ENCODE assay signal across 19 cellular contexts in genomic region chr2:32652555-32653209, GRCh38.
DNase-seq lines count a peak whose midpoint lies in the region; FAIRE-seq and TF ChIP-seq lines count a peak whose summit lies in the region.
"Had no signal": no experiment of that assay in that cellular context is flagged by ENCODE, and none has a peak within 500 bp of the region (broad histone marks: within the 10 kb centered on the region; RNA-seq: fewer than 3 reads in every experiment).

No MANE protein-coding gene starts in this region.

- DNase-seq in DMS79 treated with DMSO at 0.1 percent for 48 hours (lab: John Stamatoyannopoulos, UW): peak; percentile 95
- DNase-seq in NCI-H2081 treated with DMSO at 0.1 percent for 48 hours (lab: John Stamatoyannopoulos, UW): peak; percentile 78
- DNase-seq in astrocyte of the cerebellum (ENCODE audit: low read depth): peak; percentile 39
- DNase-seq in stimulated activated naive CD4-positive, alpha-beta T cell (lab: John Stamatoyannopoulos, UW): no peak
- DNase-seq in Ammon's horn (ENCODE audit: low spot score): no peak
- DNase-seq in NCI-H82 (lab: John Stamatoyannopoulos, UW): no peak
- DNase-seq in NCI-H510A treated with DMSO at 0.1 percent for 48 hours (lab: John Stamatoyannopoulos, UW): no peak
- DNase-seq: activated naive CD4-positive, alpha-beta T cell treated with anti-CD3 and anti-CD28 coated beads, Interleukin-2, amount 10 ng/mL, durations not matched to agents 7 days and 5 days; Caco-2; caudate nucleus; endodermal cell; HFFc6; lower lobe of right lung; NCI-H2171; posterior cingulate gyrus had no signal

- no peak overlapping the region for H3K4me3 ChIP-seq in astrocyte of the cerebellum (ENCODE audit: low read depth, low read length)
- H3K4me3 ChIP-seq: GM12878, lower lobe of right lung had no signal

- FAIRE-seq in islet of Langerhans (lab: Jason Lieb, UNC): peak; percentile 30
- FAIRE-seq: frontal cortex, G401.6, GM12878 had no signal

- in situ Hi-C loops in astrocyte of the cerebellum (cut with HindIII; ENCODE audit: low sequenced_read_pairs): no loop called here

- no peak for TF ChIP-seq CTCF in astrocyte of the cerebellum (IDR thresholded peaks at IDR 0.05; ENCODE audit: low read depth, low read length, missing control alignments)

Comparison
In these comparisons a context has a peak if more than half of its experiments do, and no peak if none do; other contexts are left out.
1. DNase-seq: peak in DMS79 treated with DMSO at 0.1 percent for 48 hours (single experiment), NCI-H2081 treated with DMSO at 0.1 percent for 48 hours (single experiment) and astrocyte of the cerebellum (single experiment); none in stimulated activated naive CD4-positive, alpha-beta T cell (0 of 6), Ammon's horn (single experiment), NCI-H82 (single experiment) and NCI-H510A treated with DMSO at 0.1 percent for 48 hours (single experiment).